ENCODE assay signal across 19 cellular contexts in the genomic region with DNA sequence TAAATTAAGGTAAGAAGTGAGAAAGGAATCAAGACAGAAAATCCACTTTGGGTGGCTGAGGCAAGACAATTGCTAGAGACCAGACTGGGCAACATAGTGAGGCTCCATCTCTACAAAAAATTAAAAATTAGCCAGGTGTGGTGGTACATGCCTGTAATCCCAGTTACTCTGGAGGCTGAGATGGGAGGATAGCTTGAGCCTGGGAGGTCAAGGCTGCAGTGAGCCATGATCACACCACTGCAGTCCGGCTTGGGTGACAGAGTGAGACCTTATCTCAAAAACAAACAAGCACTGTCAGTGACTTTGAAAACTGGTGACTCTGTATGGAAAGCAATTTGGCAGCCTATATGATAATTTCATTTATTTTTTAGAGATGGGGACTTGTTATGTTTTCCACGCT. TPM values are rescaled to one million over a fixed set of nuclear protein-coding genes. Genes with fewer than 3 reads are reported as not detected.
DNase-seq lines count a peak whose midpoint lies in the region; ATAC-seq, FAIRE-seq and TF ChIP-seq lines count a peak whose summit lies in the region.
"Had no signal": no experiment of that assay in that cellular context is flagged by ENCODE, and none has a peak within 500 bp of the region (broad histone marks: within the 10 kb centered on the region; RNA-seq: fewer than 3 reads in every experiment).

No MANE protein-coding gene starts in this region.

- H3K4me3 ChIP-seq in HepG2 (replicated peaks in 1 of 3; ENCODE audit: insufficient read depth in 1 of 3, low read depth in 2 of 3, low read length in 3 of 3) = no peak overlapping the region
- no peak overlapping the region for H3K4me3 ChIP-seq in right lobe of liver
- no peak overlapping the region for H3K4me3 ChIP-seq in K562
- H3K4me3 ChIP-seq in heart left ventricle = no peak overlapping the region
- H3K4me3 ChIP-seq: A549 had no signal

- no peaks in the 10 kb centered on the region for H3K36me3 ChIP-seq in HepG2 (replicated peaks in 1 of 2; ENCODE audit: control insufficient read depth in 1 of 2, insufficient read depth in 2 of 2, low read length in 2 of 2)
- H3K36me3 ChIP-seq in right lobe of liver = no peaks in the 10 kb centered on the region
- peaks cover 4% of the 10 kb centered on the region; the same call in 2 of the 3 replicates for H3K36me3 ChIP-seq in K562 (ENCODE audit: control insufficient read depth, insufficient read depth, low read length)
- H3K36me3 ChIP-seq in heart left ventricle = no peaks in the 10 kb centered on the region

- TF ChIP-seq RAD21 in HepG2 (CRISPR knock-in tag; IDR thresholded peaks at IDR 0.05) (no peak), K562 (CRISPR knock-in tag; conservative IDR thresholded peaks at IDR 0.05 in 1 of 2, IDR thresholded peaks at IDR 0.05 in 1 of 2) (no peak; a peak in 1 of 4 replicates)

- H3K36me3 Mint-ChIP-seq in neural crest cell (ENCODE audit: low read depth) = peaks cover 2% of the 10 kb centered on the region

- ATAC-seq in HepG2 = no peak
- ATAC-seq in right lobe of liver = no peak
- no peak for ATAC-seq in K562
- ATAC-seq in GM19351 (IDR thresholded peaks at IDR 0.05; ENCODE audit: unreplicated experiment) = no peak
- no peak for ATAC-seq in heart left ventricle
- ATAC-seq: A549 had no signal

- no peaks in the 10 kb centered on the region for H3K9me3 Mint-ChIP-seq in neural crest cell
- H3K9me3 Mint-ChIP-seq: H9 had no signal

- in situ Hi-C loops in HepG2 (cut with HindIII; ENCODE audit: extremely low pct_ligation_motif_present, low pct_unique_long_range_greater_than_20kb) = no loop called here
- in situ Hi-C loops in K562 (cut with MboI) = no loop called here

- H3K9me1 ChIP-seq in K562 (ENCODE audit: control insufficient read depth, insufficient read depth, low read length) = no peaks in the 10 kb centered on the region

- H3K4me1 ChIP-seq in HepG2 (ENCODE audit: insufficient read depth, low read length) = peaks cover 45% of the 10 kb centered on the region
- peaks cover 0 to 25% (median 5%) of the 10 kb centered on the region in 4 donors for H3K4me1 ChIP-seq in right lobe of liver
- H3K4me1 ChIP-seq in K562 (replicated peaks in 1 of 2; ENCODE audit: control insufficient read depth in 2 of 2, insufficient read depth in 2 of 2, low read length in 2 of 2) = peaks cover 19 to 25% of the 10 kb centered on the region in 2 experiments; a peak in 4 of 5 replicates
- peaks cover 0 to 23% (median 2%) of the 10 kb centered on the region in 12 donors for H3K4me1 ChIP-seq in heart left ventricle

- peak in 1 of 2 experiments; percentile 31; a peak in 1 of 4 replicates for TF ChIP-seq EP300 in HepG2 (IDR thresholded peaks at IDR 0.05; ENCODE audit: low read depth in 2 of 2, low read length in 2 of 2)
- no peak; the same call in 1 of the 2 replicates for TF ChIP-seq EP300 in HepG2 (CRISPR knock-in tag; IDR thresholded peaks at IDR 0.05; ENCODE audit: borderline replicate concordance)
- peak; percentile 38; the same call in 1 of the 2 replicates for TF ChIP-seq EP300 in K562 (IDR thresholded peaks at IDR 0.05; ENCODE audit: low read length)

- intact Hi-C loops in HepG2 (cut with micrococcal nuclease; ENCODE audit: unreplicated experiment) = no loop called here
- intact Hi-C loops in right lobe of liver (cut with DNase I) = no loop called here
- intact Hi-C loops in K562 (cut with micrococcal nuclease) = loop anchor here (10.0 kb wide), 1 partner anchor 196 kb away; no protein-coding TSS in a partner anchor
- intact Hi-C loops in heart left ventricle (cut with DNase I) = no loop called here

- peaks cover 33% of the 10 kb centered on the region for H3K4me1 Mint-ChIP-seq in neural crest cell

- BruUV-seq in HepG2 (replicated peaks; lab: Mats Ljungman, UMichigan) = no TSS peak
- BruUV-seq in K562 (replicated peaks; lab: Mats Ljungman, UMichigan) = no TSS peak

- peak; percentile 35 for DNase-seq in HepG2 (ENCODE audit: low spot score)
- no peak for DNase-seq in right lobe of liver
- peak in 1 of 4 experiments; percentile 61 for DNase-seq in K562 (ENCODE audit: extremely low read depth in 1 of 4, low spot score in 3 of 4)
- no peak for DNase-seq in neural crest cell (ENCODE audit: low read depth, low spot score)
- no peak for DNase-seq in heart left ventricle
- no peak for DNase-seq in GM19238 (ENCODE audit: insufficient read length, low spot score)
- DNase-seq: AML-193; CD4-positive, alpha-beta memory T cell; DMS153; DMS79; GDM1; H9 had no signal

- peak; percentile 57 for FAIRE-seq in HepG2 (lab: Jason Lieb, UNC)
- peak; percentile 72 for FAIRE-seq in K562 (lab: Jason Lieb, UNC)
- FAIRE-seq: A549, GM12892, GM18507, H1 had no signal

- H4K20me1 ChIP-seq in HepG2 (ENCODE audit: insufficient read depth, low read length) (no peaks in the 10 kb centered on the region), K562 (replicated peaks; ENCODE audit: control insufficient read depth, insufficient read depth, low read length) (no peaks in the 10 kb centered on the region)

- POLR2A ChIA-PET in HepG2 (lab: Yijun Ruan, JAX) = no interaction called here
- POLR2A ChIA-PET in K562 (lab: Yijun Ruan, JAX) = no interaction called here

- 41% methylated on average over 2 of the region's 2 CpGs for WGBS in HepG2 (ENCODE audit: low lambda C conversion rate)
- 54% methylated on average over 2 of the region's 2 CpGs for WGBS in right lobe of liver (ENCODE audit: insufficient coverage, low coverage, low lambda C conversion rate, missing lambda C conversion rate)
- 50% methylated on average over 2 of the region's 2 CpGs for WGBS in K562 (ENCODE audit: insufficient coverage, low coverage, missing lambda C conversion rate)
- whole genome bisulfite sequencing in heart left ventricle, 4 donors = 76 to 89% (median 84%) methylated on average over 2 of the region's 2 CpGs

- H3K27ac ChIP-seq in HepG2 (ENCODE audit: extremely low read length, insufficient read depth, low read length) (no peak overlapping the region), right lobe of liver (no peak overlapping the region), K562 (ENCODE audit: extremely low read depth, low read depth, low read length) (no peak overlapping the region), heart left ventricle (no peak overlapping the region)
- H3K27ac ChIP-seq: 22Rv1, A549, C4-2B had no signal

- TF ChIP-seq POLR2A in HepG2 (IDR thresholded peaks at IDR 0.05; ENCODE audit: insufficient read depth in 1 of 2, low read depth in 2 of 2, low read length in 2 of 2) (no peak), right lobe of liver (IDR thresholded peaks at IDR 0.05) (no peak), K562 (conservative IDR thresholded peaks at IDR 0.05) (no peak), heart left ventricle (IDR thresholded peaks at IDR 0.05) (no peak)

- H3K27ac Mint-ChIP-seq in neural crest cell (ENCODE audit: unreplicated experiment) = no peak overlapping the region

- H2AFZ ChIP-seq in HepG2 (ENCODE audit: low read length) (no peak overlapping the region), K562 (ENCODE audit: low read depth, low read length) (no peak overlapping the region)

- CTCF ChIA-PET in HepG2 (lab: Yijun Ruan, JAX; ENCODE audit: low intra/inter-chr PET ratio, low total read pairs) = no interaction called here
- CTCF ChIA-PET in K562 (lab: Yijun Ruan, JAX; ENCODE audit: low intra/inter-chr PET ratio) = no interaction called here

- TF ChIP-seq CTCF in HepG2 (CRISPR knock-in tag; IDR thresholded peaks at IDR 0.05) (no peak), right lobe of liver (IDR thresholded peaks at IDR 0.05) (no peak), K562 (IDR thresholded peaks at IDR 0.05 in 2 of 3, conservative IDR thresholded peaks at IDR 0.05 in 1 of 3; ENCODE audit: insufficient read depth in 2 of 3, low read depth in 1 of 3, low read length in 3 of 3) (no peak), neural crest cell (conservative IDR thresholded peaks at IDR 0.05) (no peak), heart left ventricle (IDR thresholded peaks at IDR 0.05) (no peak)

- H3K4me2 ChIP-seq in HepG2 (ENCODE audit: low read depth, low read length) (peak overlapping the region; percentile 23; the same call in 1 of the 2 replicates), K562 (ENCODE audit: insufficient read depth, low read length) (no peak overlapping the region)
- H3K4me2 ChIP-seq: A549 had no signal

- H3K79me2 ChIP-seq in HepG2 (ENCODE audit: insufficient read depth, low read length) (peaks cover 17% of the 10 kb centered on the region), K562 (ENCODE audit: control insufficient read depth, insufficient read depth, low read length) (peaks cover 27% of the 10 kb centered on the region)

- H3K9ac ChIP-seq in HepG2 (ENCODE audit: insufficient read depth, low read depth, low read length) = no peak overlapping the region
- H3K9ac ChIP-seq in K562 (ENCODE audit: insufficient read depth in 1 of 2, low read depth in 2 of 2, low read length in 2 of 2) = no peak overlapping the region

- H3K27me3 Mint-ChIP-seq in neural crest cell (ENCODE audit: low read depth) = peaks cover 2% of the 10 kb centered on the region
- H3K27me3 Mint-ChIP-seq: CD4-positive, alpha-beta memory T cell had no signal

- H3K27me3 ChIP-seq in HepG2 (ENCODE audit: control insufficient read depth in 1 of 2, insufficient read depth in 2 of 2, low read length in 2 of 2) (no peaks in the 10 kb centered on the region; a peak in 1 of 5 replicates), right lobe of liver (no peaks in the 10 kb centered on the region), K562 (ENCODE audit: control insufficient read depth in 2 of 2, insufficient read depth in 2 of 2, low read length in 2 of 2) (no peaks in the 10 kb centered on the region), heart left ventricle (peaks cover 0 to 5% (median 0%) of the 10 kb centered on the region in 9 donors)

- peak overlapping the region; percentile 54 for H3K4me3 Mint-ChIP-seq in neural crest cell
- H3K4me3 Mint-ChIP-seq: H9 had no signal

- H3K9me3 ChIP-seq in HepG2 (ENCODE audit: low read length) (no peaks in the 10 kb centered on the region), right lobe of liver (no peaks in the 10 kb centered on the region), K562 (replicated peaks; ENCODE audit: control insufficient read depth, insufficient read depth, low read depth, low read length) (no peaks in the 10 kb centered on the region), heart left ventricle (no peaks in the 10 kb centered on the region)
- H3K9me3 ChIP-seq: A549 had no signal

RNA-seq across cellular contexts. Expression of a gene that starts 2.3 kb away (rescaled TPM):
- total RNA-seq in HepG2 (2016; rRNA removed; fragmentation: Illumina TruSeq; extraction: Trizol) (14.1 and 19.6 TPM in 2 replicates), right lobe of liver (10 to 100 TPM; 21.5 to 94.8 (median 31.2) TPM), K562 (2014; rRNA removed) (18.3 and 18.4 TPM in 2 replicates), K562 (2014; rRNA removed; fragmentation: Illumina TruSeq; extraction: Trizol) (51.0 and 56.5 TPM in 2 replicates), K562 (2015; rRNA removed; fragmentation: Illumina TruSeq; extraction: Trizol) (34.0 and 36.4 TPM in 2 replicates), K562 (2021) (50.4 and 55.0 TPM in 2 replicates), neural crest cell (104 and 105 TPM in 2 replicates), heart left ventricle (1 to 10 TPM in 8 of 9 donors, under 1 TPM in 1; 0.50 to 7.6 (median 2.9) TPM)
- total RNA-seq in HepG2 (2016; cell fraction: cytosol; rRNA removed; fragmentation: Illumina TruSeq; extraction: Trizol; ENCODE audit: low read depth) = 0.71 and 3.1 TPM in 2 replicates
- total RNA-seq in HepG2 (2016; cell fraction: insoluble cytoplasmic fraction; rRNA removed; fragmentation: Illumina TruSeq; extraction: Trizol) = 15.5 and 16.4 TPM in 2 replicates
- 8.2 and 9.0 TPM in 2 replicates for total RNA-seq in HepG2 (2016; cell fraction: membrane; rRNA removed; fragmentation: Illumina TruSeq; extraction: Trizol)
- total RNA-seq in HepG2 (2016; cell fraction: nucleus; rRNA removed; fragmentation: Illumina TruSeq; extraction: Trizol) = 18.1 and 18.9 TPM in 2 replicates
- polyA plus RNA-seq in HepG2 (2011; rRNA removed) (23.2 and 35.7 TPM in 2 replicates), K562 (2011; rRNA removed) (72.9 and 81.1 TPM in 2 replicates), K562 (2014; fragmentation: Illumina TruSeq; extraction: Trizol) (58.8 and 82.6 TPM in 2 replicates), K562 (2014; fragmentation: Nextera tagmentation; extraction: Ambion mirVana) (10 to 100 TPM; 30.9 to 31.0 TPM), K562 (2014; rRNA removed) (46.0 and 77.8 TPM in 2 replicates), heart left ventricle (10 to 100 TPM in 1 of 2 donors, 1 to 10 TPM in 1; 1.2 to 22.4 TPM)
- polyA plus RNA-seq in HepG2 (2011; cell fraction: cytosol; rRNA removed) = 10.7 and 22.7 TPM in 2 replicates
- polyA plus RNA-seq in HepG2 (2011; cell fraction: nucleus; rRNA removed) = 10.2 and 14.1 TPM in 2 replicates
- 39.6 and 48.4 TPM in 2 replicates for polyA plus RNA-seq in HepG2 (2012)
- polyA plus RNA-seq in HepG2 (2016; cell fraction: cytosol; fragmentation: Illumina TruSeq; extraction: Trizol; ENCODE audit: low read depth) = 3.2 and 4.5 TPM in 2 replicates
- polyA plus RNA-seq in HepG2 (2016; cell fraction: insoluble cytoplasmic fraction; fragmentation: Illumina TruSeq; extraction: Trizol; ENCODE audit: low read depth) = 21.8 and 24.4 TPM in 2 replicates
- polyA plus RNA-seq in HepG2 (2016; cell fraction: membrane; fragmentation: Illumina TruSeq; extraction: Trizol; ENCODE audit: low read depth) = 7.5 and 9.5 TPM in 2 replicates
- polyA plus RNA-seq in HepG2 (2016; cell fraction: nucleus; fragmentation: Illumina TruSeq; extraction: Trizol; ENCODE audit: insufficient read depth, low read depth) = 32.3 and 35.2 TPM in 2 replicates
- 11.9 and 32.9 TPM in 2 replicates for polyA minus RNA-seq in HepG2 (2011; rRNA and poly(A)+ RNA removed; ENCODE audit: low replicate concordance)
- polyA minus RNA-seq in HepG2 (2011; cell fraction: cytosol; rRNA and poly(A)+ RNA removed) = 13.3 and 29.7 TPM in 2 replicates
- polyA minus RNA-seq in HepG2 (2011; cell fraction: nucleus; rRNA and poly(A)+ RNA removed) = 21.6 and 31.1 TPM in 2 replicates
- 35.9 and 91.6 TPM in 2 replicates for total RNA-seq in K562 (2011; cell fraction: chromatin; rRNA removed; ENCODE audit: low replicate concordance)
- 22.5 and 58.2 TPM in 2 replicates for total RNA-seq in K562 (2011; cell fraction: nucleolus; rRNA removed)
- 57.6 and 78.6 TPM in 2 replicates for total RNA-seq in K562 (2011; cell fraction: nucleoplasm; rRNA removed)
- 21.1 and 30.4 TPM in 2 replicates for polyA plus RNA-seq in K562 (2011; cell fraction: cytosol; rRNA removed)
- 29.4 and 50.1 TPM in 2 replicates for polyA plus RNA-seq in K562 (2011; cell fraction: nucleus; rRNA removed)
- 31.1 and 56.7 TPM in 2 replicates for polyA plus RNA-seq in K562 (2012)
- polyA minus RNA-seq in K562 (2011; rRNA and poly(A)+ RNA removed) = 66.7 and 67.9 TPM in 2 replicates
- polyA minus RNA-seq in K562 (2011; cell fraction: cytosol; rRNA and poly(A)+ RNA removed) = 18.6 and 21.9 TPM in 2 replicates
- 19.7 and 20.5 TPM in 2 replicates for polyA minus RNA-seq in K562 (2011; cell fraction: nucleus; rRNA and poly(A)+ RNA removed)
